Comparison of ENCODE assay signal across 14 cellular contexts in the genomic region with DNA sequence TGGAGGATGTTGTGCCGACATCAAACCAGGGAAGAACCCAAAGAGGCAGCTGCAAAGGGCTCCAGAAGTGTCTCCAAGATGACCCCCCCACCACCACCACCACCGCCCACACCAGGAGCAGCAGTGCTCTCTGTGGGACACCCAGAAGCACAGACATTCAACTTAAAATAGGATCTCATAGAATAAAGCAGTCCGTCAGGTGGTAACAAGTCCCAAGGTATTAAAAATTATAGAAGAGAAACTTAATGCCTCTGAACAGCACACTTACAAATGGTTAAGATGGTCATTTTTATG.
DNase-seq lines count a peak whose midpoint lies in the region; ATAC-seq, FAIRE-seq and TF ChIP-seq lines count a peak whose summit lies in the region.
"Had no signal": no experiment of that assay in that cellular context is flagged by ENCODE, and none has a peak within 500 bp of the region (broad histone marks: within the 10 kb centered on the region; RNA-seq: fewer than 3 reads in every experiment).

No MANE protein-coding gene starts in this region.

- CTCF ChIA-PET in activated B cell treated with CpG ODN at 0.5 μM for 24 hours (lab: Charles Lee), result interaction anchor here (2.1 kb wide), 1 partner anchor 156 kb away, joined by 7 read pairs; a partner anchor contains a TSS

- peaks cover 8 to 12% of the 10 kb centered on the region in 2 donors for H3K4me1 ChIP-seq in muscle layer of duodenum (ENCODE audit: control insufficient read depth in 1 of 2, insufficient read depth in 2 of 2, low read length in 2 of 2)
- H3K4me1 ChIP-seq in neural progenitor cell, result peaks cover 9% of the 10 kb centered on the region
- no peaks in the 10 kb centered on the region for H3K4me1 ChIP-seq in ovary (ENCODE audit: insufficient read depth)

- no peak overlapping the region for H3K9ac ChIP-seq in neural progenitor cell
- H3K9ac ChIP-seq: KMS-11 had no signal

- no peak for ATAC-seq in stimulated activated naive CD8-positive, alpha-beta T cell treated with anti-CD3 and anti-CD28 coated beads, Interleukin-15, amount 100 ng/mL, for 72 hours
- ATAC-seq in activated B cell treated with CpG ODN at 0.5 μM for 24 hours (ENCODE audit: low read depth), result peak; percentile 19
- no peak for ATAC-seq in GM19397 (IDR thresholded peaks at IDR 0.05; ENCODE audit: unreplicated experiment)

- TF ChIP-seq EP300 in ovary (IDR thresholded peaks at IDR 0.05), result no peak

- H3K36me3 ChIP-seq in muscle layer of duodenum (ENCODE audit: control insufficient read depth in 1 of 2, insufficient read depth in 2 of 2, low read length in 2 of 2) (no peaks in the 10 kb centered on the region), neural progenitor cell (no peaks in the 10 kb centered on the region), ovary (no peaks in the 10 kb centered on the region)

- TF ChIP-seq CTCF in activated B cell treated with CpG ODN at 0.5 μM for 24 hours (IDR thresholded peaks at IDR 0.05), result no peak
- no peak for TF ChIP-seq CTCF in neural progenitor cell (IDR thresholded peaks at IDR 0.05)
- TF ChIP-seq CTCF in ovary (IDR thresholded peaks at IDR 0.05), result no peak

- no peak overlapping the region for H3K4me2 ChIP-seq in neural progenitor cell
- H3K4me2 ChIP-seq: KMS-11 had no signal

- DNase-seq in stimulated activated naive CD8-positive, alpha-beta T cell treated with anti-CD3 and anti-CD28 coated beads, Interleukin-15, amount 100 ng/mL, for 72 hours, result no peak
- DNase-seq in activated B cell treated with CpG ODN at 0.5 μM for 24 hours (no peak), HTR-8/SVneo (ENCODE audit: insufficient read length, low spot score) (no peak), neural progenitor cell (ENCODE audit: low spot score) (no peak), ovary (no peak)
- DNase-seq: DMS 273 treated with DMSO at 0.1 percent for 48 hours had no signal

- peaks cover 4% of the 10 kb centered on the region for H3K27me3 Mint-ChIP-seq in stimulated activated naive CD8-positive, alpha-beta T cell treated with anti-CD3 and anti-CD28 coated beads, Interleukin-15, Interleukin-2, amounts not matched to agents 100 ng/mL and 50 ng/mL, for 24 hours
- peaks cover 11% of the 10 kb centered on the region for H3K27me3 Mint-ChIP-seq in stimulated activated naive CD8-positive, alpha-beta T cell treated with anti-CD3 and anti-CD28 coated beads, Interleukin-15, amount 100 ng/mL, for 72 hours
- peaks cover 30% of the 10 kb centered on the region for H3K27me3 Mint-ChIP-seq in activated B cell treated with CpG ODN at 0.5 μM for 24 hours
- H3K27me3 Mint-ChIP-seq in neural progenitor cell (ENCODE audit: insufficient read depth, low read depth), result peaks cover 7% of the 10 kb centered on the region
- H3K27me3 Mint-ChIP-seq: activated naive CD4-positive, alpha-beta T cell treated with anti-CD3 and anti-CD28 coated beads, Interleukin-2, amount 50 U/mL, for 24 hours had no signal

- peak overlapping the region; percentile 50 for H3K27ac Mint-ChIP-seq in stimulated activated naive CD8-positive, alpha-beta T cell treated with anti-CD3 and anti-CD28 coated beads, Interleukin-15, Interleukin-2, amounts not matched to agents 100 ng/mL and 50 ng/mL, for 24 hours
- no peak overlapping the region for H3K27ac Mint-ChIP-seq in stimulated activated naive CD8-positive, alpha-beta T cell treated with anti-CD3 and anti-CD28 coated beads, Interleukin-15, amount 100 ng/mL, for 72 hours
- H3K27ac Mint-ChIP-seq in activated B cell treated with CpG ODN at 0.5 μM for 24 hours, result peak overlapping the region; percentile 36
- H3K27ac Mint-ChIP-seq in neural progenitor cell, result no peak overlapping the region
- H3K27ac Mint-ChIP-seq: activated naive CD4-positive, alpha-beta T cell treated with anti-CD3 and anti-CD28 coated beads, Interleukin-2, amount 50 U/mL, for 24 hours had no signal

- WGBS in ovary, 3 donors, result 85 to 92% (median 92%) methylated on average over 3 of the region's 3 CpGs

- H3K36me3 Mint-ChIP-seq in stimulated activated naive CD8-positive, alpha-beta T cell treated with anti-CD3 and anti-CD28 coated beads, Interleukin-15, Interleukin-2, amounts not matched to agents 100 ng/mL and 50 ng/mL, for 24 hours (ENCODE audit: low read depth), result peaks cover 5% of the 10 kb centered on the region
- H3K36me3 Mint-ChIP-seq in activated B cell treated with CpG ODN at 0.5 μM for 24 hours (ENCODE audit: low read depth), result no peaks in the 10 kb centered on the region
- no peaks in the 10 kb centered on the region for H3K36me3 Mint-ChIP-seq in neural progenitor cell

- POLR2A ChIA-PET in activated B cell treated with CpG ODN at 0.5 μM for 24 hours (lab: Charles Lee), result interaction anchor here (1.0 to 1.6 kb wide), 3 partner anchors 10 to 48 kb away, joined by 3 to 7 read pairs (median 4); no protein-coding TSS in a partner anchor

- no peak overlapping the region for H2AFZ ChIP-seq in neural progenitor cell (replicated peaks)

- H3F3A ChIP-seq in neural progenitor cell (ENCODE audit: low read depth), result no peaks in the 10 kb centered on the region

- intact Hi-C loops in activated B cell treated with CpG ODN at 0.5 μM for 24 hours (cut with micrococcal nuclease), result loop anchor here (1.0 to 5.0 kb wide), 3 partner anchors 11 to 156 kb away; a partner anchor contains a TSS
- intact Hi-C loops in ovary (cut with DNase I), result no loop called here

- no peak for FAIRE-seq in HTR-8/SVneo (lab: Jason Lieb, UNC)
- FAIRE-seq: small intestine had no signal

- H3K4me1 Mint-ChIP-seq in stimulated activated naive CD8-positive, alpha-beta T cell treated with anti-CD3 and anti-CD28 coated beads, Interleukin-15, Interleukin-2, amounts not matched to agents 100 ng/mL and 50 ng/mL, for 24 hours (ENCODE audit: low read depth), result peaks cover 56% of the 10 kb centered on the region
- peaks cover 37% of the 10 kb centered on the region for H3K4me1 Mint-ChIP-seq in stimulated activated naive CD8-positive, alpha-beta T cell treated with anti-CD3 and anti-CD28 coated beads, Interleukin-15, amount 100 ng/mL, for 72 hours
- H3K4me1 Mint-ChIP-seq in activated B cell treated with CpG ODN at 0.5 μM for 24 hours, result peaks cover 43% of the 10 kb centered on the region
- H3K4me1 Mint-ChIP-seq in neural progenitor cell, result peaks cover 36% of the 10 kb centered on the region

- H3K27me3 ChIP-seq in muscle layer of duodenum (ENCODE audit: low read depth, low read length) (no peaks in the 10 kb centered on the region), neural progenitor cell (no peaks in the 10 kb centered on the region), ovary (no peaks in the 10 kb centered on the region)
- H3K27me3 ChIP-seq: testis had no signal

- H3K4me3 ChIP-seq in muscle layer of duodenum (ENCODE audit: low read depth in 1 of 2, low read length in 2 of 2), result no peak overlapping the region
- no peak overlapping the region for H3K4me3 ChIP-seq in neural progenitor cell
- no peak overlapping the region for H3K4me3 ChIP-seq in ovary
- H3K4me3 ChIP-seq: testis had no signal

- H3K9me3 ChIP-seq in muscle layer of duodenum (ENCODE audit: control insufficient read depth in 1 of 2, low read length in 2 of 2) (peaks cover 0 to 2% of the 10 kb centered on the region in 2 donors), neural progenitor cell (ENCODE audit: low read depth) (no peaks in the 10 kb centered on the region), ovary (no peaks in the 10 kb centered on the region)
- H3K9me3 ChIP-seq: testis had no signal

- no peak overlapping the region for H3K4me3 Mint-ChIP-seq in stimulated activated naive CD8-positive, alpha-beta T cell treated with anti-CD3 and anti-CD28 coated beads, Interleukin-15, Interleukin-2, amounts not matched to agents 100 ng/mL and 50 ng/mL, for 24 hours
- no peak overlapping the region for H3K4me3 Mint-ChIP-seq in stimulated activated naive CD8-positive, alpha-beta T cell treated with anti-CD3 and anti-CD28 coated beads, Interleukin-15, amount 100 ng/mL, for 72 hours
- peak overlapping the region; percentile 54 for H3K4me3 Mint-ChIP-seq in activated B cell treated with CpG ODN at 0.5 μM for 24 hours
- H3K4me3 Mint-ChIP-seq in neural progenitor cell, result no peak overlapping the region
- H3K4me3 Mint-ChIP-seq: activated naive CD4-positive, alpha-beta T cell treated with anti-CD3 and anti-CD28 coated beads, Interleukin-2, amount 50 U/mL, for 24 hours had no signal

- TF ChIP-seq POLR2A in ovary (IDR thresholded peaks at IDR 0.05), result no peak

- no peaks in the 10 kb centered on the region for H4K20me1 ChIP-seq in neural progenitor cell (ENCODE audit: low read depth)

- H3K9me3 Mint-ChIP-seq in stimulated activated naive CD8-positive, alpha-beta T cell treated with anti-CD3 and anti-CD28 coated beads, Interleukin-15, Interleukin-2, amounts not matched to agents 100 ng/mL and 50 ng/mL, for 24 hours, result peaks cover 8% of the 10 kb centered on the region
- H3K9me3 Mint-ChIP-seq in stimulated activated naive CD8-positive, alpha-beta T cell treated with anti-CD3 and anti-CD28 coated beads, Interleukin-15, amount 100 ng/mL, for 72 hours, result peaks cover 7 to 15% of the 10 kb centered on the region in 2 donors
- H3K9me3 Mint-ChIP-seq in activated B cell treated with CpG ODN at 0.5 μM for 24 hours (peaks cover 8% of the 10 kb centered on the region), neural progenitor cell (peaks cover 14% of the 10 kb centered on the region)

- peak overlapping the region; percentile 4 for H3K27ac ChIP-seq in muscle layer of duodenum (ENCODE audit: low read length)
- no peak overlapping the region for H3K27ac ChIP-seq in neural progenitor cell
- H3K27ac ChIP-seq in ovary, result no peak overlapping the region
- H3K27ac ChIP-seq: epithelial cell of prostate, KMS-11, testis had no signal

- H3K79me2 ChIP-seq in neural progenitor cell (ENCODE audit: low read depth), result no peaks in the 10 kb centered on the region

Comparison
In these comparisons a context has a peak if more than half of its experiments do, and no peak if none do; other contexts are left out.
1. H3K27ac Mint-ChIP-seq: peak in stimulated activated naive CD8-positive, alpha-beta T cell treated with anti-CD3 and anti-CD28 coated beads, Interleukin-15, Interleukin-2, amounts not matched to agents 100 ng/mL and 50 ng/mL, for 24 hours (single experiment) and activated B cell treated with CpG ODN at 0.5 μM for 24 hours (single experiment); none in stimulated activated naive CD8-positive, alpha-beta T cell treated with anti-CD3 and anti-CD28 coated beads, Interleukin-15, amount 100 ng/mL, for 72 hours (0 of 2) and neural progenitor cell (single experiment).